Comparison of ENCODE assay signal across 12 cellular contexts in the genomic region with DNA sequence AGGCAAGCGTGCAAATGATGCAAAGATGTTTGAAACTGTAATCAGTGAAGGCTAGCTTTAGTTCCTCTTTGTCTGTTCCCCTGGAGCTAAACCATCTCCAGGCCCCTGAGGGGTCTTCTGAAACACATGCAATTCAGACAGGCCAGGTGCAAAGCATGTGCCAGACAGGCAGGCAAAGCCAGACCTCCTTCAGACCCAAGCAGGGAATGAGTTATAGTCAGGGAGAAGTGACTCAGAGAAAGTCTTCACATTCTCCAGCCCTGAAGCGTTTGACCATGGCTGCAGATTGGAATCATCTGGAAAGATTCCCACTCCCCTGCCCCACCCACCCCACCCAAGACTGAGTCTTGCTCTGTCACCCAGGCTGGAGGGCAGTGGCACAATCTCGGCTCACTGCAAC.
"Had no signal": no experiment of that assay in that cellular context is flagged by ENCODE, and none has a peak within 500 bp of the region (broad histone marks: within the 10 kb centered on the region; RNA-seq: fewer than 3 reads in every experiment).

No MANE protein-coding gene starts in this region.

- H3K4me3 ChIP-seq: gastroesophageal sphincter, stomach, thoracic aorta had no signal

- H3K4me1 ChIP-seq: gastroesophageal sphincter, stomach had no signal

- FAIRE-seq: endothelial cell of umbilical vein had no signal

- H3K36me3 ChIP-seq: gastroesophageal sphincter, stomach, thoracic aorta had no signal

- H3K27ac ChIP-seq: gastroesophageal sphincter, stomach, thoracic aorta had no signal

- DNase-seq: activated CD4-positive, alpha-beta T cell treated with anti-CD3 and anti-CD28 coated beads, Interleukin-2, amount 50 U/mL, for 4 hours; activated effector memory CD4-positive, alpha-beta T cell treated with anti-CD3 and anti-CD28 coated beads, Interleukin-2, amount 50 U/mL, for 16 hours; activated T-cell treated with anti-CD3 and anti-CD28 coated beads, Interleukin-2, amount 50 U/mL, for 4 hours; hippocampal formation; left colon; stomach; SW 1271 had no signal

- ATAC-seq: activated CD4-positive, CD25-positive, alpha-beta regulatory T cell treated with anti-CD3 and anti-CD28 coated beads, Interleukin-2, amount 50 U/mL, for 24 hours; activated naive CD4-positive, alpha-beta T cell treated with anti-CD3 and anti-CD28 coated beads, Interleukin-2, amount 50 U/mL, for 72 hours; activated T-cell treated with anti-CD3 and anti-CD28 coated beads, Interleukin-2, amount 50 U/mL, for 4 hours; gastroesophageal sphincter; left colon had no signal

- H3K9me3 ChIP-seq: gastroesophageal sphincter, thoracic aorta had no signal
